8 cellular contexts compared by ENCODE assay signal in the genomic region with DNA sequence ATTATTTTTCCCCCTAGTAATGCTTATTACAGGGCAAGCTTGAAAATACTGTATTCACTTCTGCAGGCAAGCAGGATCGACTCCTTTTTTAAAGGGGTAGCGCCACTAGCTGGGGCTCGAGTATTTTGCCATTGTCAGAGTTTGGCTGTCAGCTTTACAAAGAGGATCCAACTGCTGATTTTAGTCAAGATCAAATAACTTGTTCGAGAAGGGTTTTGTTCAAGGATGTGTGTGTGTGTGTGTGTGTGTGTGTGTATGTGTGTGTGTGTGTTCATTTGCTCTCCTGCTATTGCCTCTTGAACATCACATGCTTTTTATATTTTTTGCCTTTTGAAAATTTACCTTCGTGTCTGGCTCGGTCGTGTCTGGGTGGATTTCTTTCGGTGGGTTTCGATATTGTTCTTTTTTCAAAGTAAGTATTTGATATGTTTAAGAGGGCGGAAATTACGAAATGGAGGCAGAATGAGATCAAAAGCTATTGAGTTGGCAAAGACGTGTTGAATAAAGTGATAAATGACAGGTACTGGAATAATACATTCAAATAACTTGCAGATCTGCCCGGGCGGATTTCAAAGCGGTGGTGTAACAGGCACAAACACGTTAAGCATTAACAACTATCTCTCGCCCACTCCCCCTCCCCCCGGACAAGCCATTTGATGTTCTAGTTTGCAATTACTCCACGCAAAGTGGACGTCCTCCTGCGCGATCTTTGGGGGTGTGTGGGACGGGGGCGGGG. TPM values are rescaled to one million over a fixed set of nuclear protein-coding genes. Genes with fewer than 3 reads are reported as not detected.
DNase-seq lines count a peak whose midpoint lies in the region; ATAC-seq and TF ChIP-seq lines count a peak whose summit lies in the region.

No MANE protein-coding gene starts in this region.

- TF ChIP-seq POLR2A in testis (IDR thresholded peaks at IDR 0.05) = no peak

- peak overlapping the region; percentile 72 for H3K9ac ChIP-seq in PC-3 (ENCODE audit: low read length)

- no peaks in the 10 kb centered on the region for H4K20me1 ChIP-seq in PC-3 (ENCODE audit: low read length)

- no peaks in the 10 kb centered on the region for H3K9me3 Mint-ChIP-seq in nephron progenitor cell

- peak overlapping the region; percentile 100 for H3K27ac Mint-ChIP-seq in nephron progenitor cell

- intact Hi-C loops in PC-3 (cut with micrococcal nuclease) (loop anchor here (1.0 to 5.0 kb wide), 12 partner anchors 42 to 1085 kb away; no protein-coding TSS in a partner anchor), testis (cut with DNase I; ENCODE audit: low total_unique reads) (no loop called here)

- H3K4me3 Mint-ChIP-seq in nephron progenitor cell = peak overlapping the region; percentile 97

- H3F3A ChIP-seq in PC-3 (ENCODE audit: low read length, unreplicated experiment) = peaks cover 19% of the 10 kb centered on the region

- CTCF ChIA-PET in PC-3 (lab: Charles Lee) = interaction anchor here (0.5 to 3.5 kb wide), 29 partner anchors 35 to 504 kb away, joined by 3 to 62 read pairs (median 5); no protein-coding TSS in a partner anchor

- H3K4me1 Mint-ChIP-seq in nephron progenitor cell = peaks cover 46% of the 10 kb centered on the region

- H3K4me2 ChIP-seq in PC-3 (ENCODE audit: low read length) = peak overlapping the region; percentile 89

- no peaks in the 10 kb centered on the region for H3K36me3 Mint-ChIP-seq in nephron progenitor cell (ENCODE audit: low read depth)

- peak; percentile 2 for ATAC-seq in HG03066 (IDR thresholded peaks at IDR 0.05; ENCODE audit: low read depth, unreplicated experiment)
- peak; percentile 25 for ATAC-seq in PC-3

- no peaks in the 10 kb centered on the region for H3K27me3 ChIP-seq in GM06990 (replicated peaks; ENCODE audit: control insufficient read depth, insufficient read depth, low read length)
- H3K27me3 ChIP-seq in PC-3 (ENCODE audit: low read length) = no peaks in the 10 kb centered on the region
- H3K27me3 ChIP-seq in testis = no peaks in the 10 kb centered on the region

- TF ChIP-seq CTCF in GM06990 (IDR thresholded peaks at IDR 0.05; ENCODE audit: insufficient read depth, low read length, poor library complexity, severe bottlenecking) (peak; percentile 34), PC-3 (conservative IDR thresholded peaks at IDR 0.05; ENCODE audit: low read depth, low read length) (peak; percentile 94), nephron progenitor cell (IDR thresholded peaks at IDR 0.05) (no peak), testis (IDR thresholded peaks at IDR 0.05) (no peak)

- H3K4me3 ChIP-seq in GM06990 (replicated peaks; ENCODE audit: low read depth, low read length) (peak overlapping the region; percentile 83), PC-3 (ENCODE audit: low read length) (peak overlapping the region; percentile 75), testis (peak overlapping the region; percentile 80 to 81)

- 0% methylated on average over 16 to 21 of the region's 24 CpGs for WGBS in testis, 2 donors

- no TSS peak for BruUV-seq in PC-3 (replicated peaks; lab: Mats Ljungman, UMichigan)

- H3K9me2 ChIP-seq in PC-3 (replicated peaks; ENCODE audit: low read length) = no peaks in the 10 kb centered on the region

- H3K27me3 Mint-ChIP-seq in nephron progenitor cell (ENCODE audit: low read depth, poor library complexity) = peaks cover 17% of the 10 kb centered on the region

- H3K4me1 ChIP-seq in PC-3 (ENCODE audit: insufficient read depth, low read length) (peaks cover 37% of the 10 kb centered on the region), testis (peaks cover 18% of the 10 kb centered on the region)

- peaks cover 44% of the 10 kb centered on the region for H3K79me2 ChIP-seq in PC-3 (ENCODE audit: low read length)

- peak overlapping the region; percentile 97 for H2AFZ ChIP-seq in PC-3 (ENCODE audit: low read length)

- H3K9me3 ChIP-seq in PC-3 (ENCODE audit: low read length) = no peaks in the 10 kb centered on the region
- H3K9me3 ChIP-seq in testis = no peaks in the 10 kb centered on the region

- H3K27ac ChIP-seq in PC-3 (ENCODE audit: low read length) = peak overlapping the region; percentile 10
- peak overlapping the region; percentile 89 to 97 for H3K27ac ChIP-seq in testis

- H3K36me3 ChIP-seq in GM06990 (ENCODE audit: control insufficient read depth, insufficient read depth, low read length) (no peaks in the 10 kb centered on the region), PC-3 (ENCODE audit: low read depth, low read length) (no peaks in the 10 kb centered on the region), testis (ENCODE audit: low read depth, missing control alignments) (no peaks in the 10 kb centered on the region)

- DNase-seq in GM06990 (ENCODE audit: extremely low read depth, insufficient read length) = peak; percentile 46
- peak; percentile 95 for DNase-seq in PC-3
- peak; percentile 38 for DNase-seq in activated effector memory CD4-positive, alpha-beta T cell treated with Interleukin-2 at 50 U/mL for 16 hours
- DNase-seq in fibroblast of the conjunctiva (ENCODE audit: low read depth) = peak; percentile 67
- DNase-seq in nephron progenitor cell = peak; percentile 23
- DNase-seq in testis = peak; percentile 71
- DNase-seq in cortex of kidney (lab: John Stamatoyannopoulos, UW) = no peak

- POLR2A ChIA-PET in PC-3 (lab: Charles Lee; ENCODE audit: unreplicated experiment) = interaction anchor here (0.6 to 2.6 kb wide), 11 partner anchors 22 to 900 kb away, joined by 3 to 33 read pairs (median 7); a partner anchor contains a TSS

RNA-seq across cellular contexts. Expression of a gene that starts 1.1 kb away (rescaled TPM):
- total RNA-seq in PC-3 (2014; rRNA removed) (24.5 and 26.4 TPM in 2 replicates), testis (10 to 100 TPM; 52.1 to 73.6 TPM)
- polyA plus RNA-seq in testis (ENCODE audit: insufficient read depth, low read depth, low replicate concordance) = 14.3 TPM

Comparison
In these comparisons a context has a peak if more than half of its experiments do, and no peak if none do; other contexts are left out.
1. CTCF ChIP-seq: peak in GM06990 (single experiment) and PC-3 (single experiment); none in nephron progenitor cell (single experiment) and testis (0 of 3).
2. Peak in every context shown above with its lines, with median percentiles within 50 percentile points of each other: H3K4me3 ChIP-seq.